Comparison of ENCODE assay signal across 1 cellular context in genomic region chrX:40097101-40097491, GRCh38.
TF ChIP-seq lines count a peak whose summit lies in the region.

No MANE protein-coding gene starts in this region.

TF ChIP-seq in K562, 482 proteins besides CTCF, POLR2A, EP300 and RAD21 (continued from another document):
- TF ChIP-seq, protein P1, sequence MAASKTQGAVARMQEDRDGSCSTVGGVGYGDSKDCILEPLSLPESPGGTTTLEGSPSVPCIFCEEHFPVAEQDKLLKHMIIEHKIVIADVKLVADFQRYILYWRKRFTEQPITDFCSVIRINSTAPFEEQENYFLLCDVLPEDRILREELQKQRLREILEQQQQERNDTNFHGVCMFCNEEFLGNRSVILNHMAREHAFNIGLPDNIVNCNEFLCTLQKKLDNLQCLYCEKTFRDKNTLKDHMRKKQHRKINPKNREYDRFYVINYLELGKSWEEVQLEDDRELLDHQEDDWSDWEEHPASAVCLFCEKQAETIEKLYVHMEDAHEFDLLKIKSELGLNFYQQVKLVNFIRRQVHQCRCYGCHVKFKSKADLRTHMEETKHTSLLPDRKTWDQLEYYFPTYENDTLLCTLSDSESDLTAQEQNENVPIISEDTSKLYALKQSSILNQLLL (CRISPR knock-in tag; IDR thresholded peaks at IDR 0.05; ENCODE audit: borderline replicate concordance) = no peak
- TF ChIP-seq ZNF445 (CRISPR knock-in tag; IDR thresholded peaks at IDR 0.05; ENCODE audit: low read depth) = no peak
- peak; percentile 17 for TF ChIP-seq TAF1 (IDR thresholded peaks at IDR 0.05; ENCODE audit: control insufficient read depth, extremely low read depth, insufficient read depth, low read length, severe bottlenecking)
